20 cellular contexts compared by ENCODE assay signal in the genomic region with DNA sequence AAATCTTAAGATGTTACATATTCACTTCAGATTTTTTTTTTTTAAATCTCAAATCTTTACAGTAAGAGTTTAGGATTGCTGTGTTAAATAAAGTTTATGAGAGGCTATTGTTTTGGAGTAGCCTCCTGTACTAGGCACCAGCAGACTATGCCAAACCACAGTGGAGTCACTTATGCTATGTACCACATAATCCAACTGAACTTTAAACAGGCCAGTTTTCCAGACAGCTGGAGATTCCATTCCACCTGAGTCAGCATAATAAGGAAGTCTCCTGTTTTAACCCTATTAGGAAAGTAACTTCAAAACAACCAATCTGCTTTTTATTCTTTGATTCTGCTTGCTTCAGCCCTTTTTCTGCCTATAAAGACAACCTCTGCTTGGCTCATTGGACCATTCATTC.
A peak's percentile ranks its signal among the peaks of the same experiment; 100 is the strongest.
DNase-seq lines count a peak whose midpoint lies in the region; ATAC-seq, FAIRE-seq and TF ChIP-seq lines count a peak whose summit lies in the region.
"Had no signal": no experiment of that assay in that cellular context is flagged by ENCODE, and none has a peak within 500 bp of the region (broad histone marks: within the 10 kb centered on the region; RNA-seq: fewer than 3 reads in every experiment).

No MANE protein-coding gene starts in this region.

- H3K9me3 ChIP-seq in CD8-positive, alpha-beta T cell (ENCODE audit: low read length) = no peaks in the 10 kb centered on the region
- H3K9me3 ChIP-seq: gastroesophageal sphincter, lower lobe of right lung, prostate gland had no signal

- H3K4me1 Mint-ChIP-seq in CD8-positive, alpha-beta T cell (ENCODE audit: low read depth) = no peaks in the 10 kb centered on the region

- H3K27me3 Mint-ChIP-seq in CD8-positive, alpha-beta T cell (ENCODE audit: low read depth) = no peaks in the 10 kb centered on the region
- H3K27me3 Mint-ChIP-seq: brain had no signal

- H3K27ac ChIP-seq in CD8-positive, alpha-beta T cell (ENCODE audit: low read depth, low read length) = no peak overlapping the region
- H3K27ac ChIP-seq: gastroesophageal sphincter, lower lobe of right lung, prostate gland had no signal

- peaks cover 11% of the 10 kb centered on the region for H3K9me3 Mint-ChIP-seq in CD8-positive, alpha-beta T cell

- no peak overlapping the region for H3K4me3 ChIP-seq in CD8-positive, alpha-beta T cell (ENCODE audit: low read depth, low read length)
- H3K4me3 ChIP-seq: gastroesophageal sphincter, lower lobe of right lung, prostate gland had no signal

- intact Hi-C loops in left colon (cut with DNase I, micrococcal nuclease) = no loop called here
- intact Hi-C loops in CD8-positive, alpha-beta T cell (cut with DNase I, micrococcal nuclease) = no loop called here

- H3K4me1 ChIP-seq in CD8-positive, alpha-beta T cell (ENCODE audit: insufficient read depth, low read length) = no peaks in the 10 kb centered on the region
- H3K4me1 ChIP-seq: gastroesophageal sphincter, lower lobe of right lung, prostate gland had no signal

- TF ChIP-seq CTCF in CD8-positive, alpha-beta T cell (IDR thresholded peaks at IDR 0.05) = no peak

- no peak overlapping the region for H3K4me3 Mint-ChIP-seq in CD8-positive, alpha-beta T cell
- H3K4me3 Mint-ChIP-seq: brain, nephron had no signal

- no peaks in the 10 kb centered on the region for H3K36me3 Mint-ChIP-seq in CD8-positive, alpha-beta T cell

- ATAC-seq in left colon (peak; percentile 66), GM21723 (IDR thresholded peaks at IDR 0.05; ENCODE audit: unreplicated experiment) (no peak)
- ATAC-seq in CD8-positive, alpha-beta T cell = no peak
- ATAC-seq: activated CD4-positive, CD25-positive, alpha-beta regulatory T cell treated with anti-CD3 and anti-CD28 coated beads, Interleukin-2, amount 50 U/mL, for 24 hours; gastroesophageal sphincter; lower lobe of right lung; stimulated activated naive CD8-positive, alpha-beta T cell treated with anti-CD3 and anti-CD28 coated beads, Interleukin-15, Interleukin-2, amounts not matched to agents 100 U/mL and 50 U/mL, for 24 hours had no signal

- POLR2A ChIA-PET in CD8-positive, alpha-beta T cell (lab: Charles Lee) = no interaction called here

- no peak overlapping the region for H3K27ac Mint-ChIP-seq in CD8-positive, alpha-beta T cell
- H3K27ac Mint-ChIP-seq: brain, nephron had no signal

- CTCF ChIA-PET in CD8-positive, alpha-beta T cell (lab: Charles Lee) = no interaction called here

- no peak for FAIRE-seq in RCC 7860 (lab: Jason Lieb, UNC)

- peak; percentile 84 for DNase-seq in EH (ENCODE audit: low read depth)
- DNase-seq in RCC 7860 (ENCODE audit: low spot score) = peak; percentile 56
- peak; percentile 65 for DNase-seq in dermis blood vessel endothelial cell
- no peak for DNase-seq in left colon
- DNase-seq in CD1c-positive myeloid dendritic cell (ENCODE audit: extremely low spot score) = no peak
- DNase-seq in foreskin melanocyte = no peak
- DNase-seq in CD8-positive, alpha-beta T cell = no peak
- DNase-seq: activated gamma-delta T cell treated with Interleukin-2 at 50 U/mL for 16 hours; H7; lower lobe of right lung; NCI-H1694 treated with DMSO at 0.1 percent for 48 hours; SHP77; stimulated activated naive CD8-positive, alpha-beta T cell treated with anti-CD3 and anti-CD28 coated beads, Interleukin-15, Interleukin-2, amounts not matched to agents 100 U/mL and 50 U/mL, for 24 hours; T-helper 2 cell had no signal

- H3K36me3 ChIP-seq in CD8-positive, alpha-beta T cell (ENCODE audit: insufficient read depth, low read length) = no peaks in the 10 kb centered on the region
- H3K36me3 ChIP-seq: gastroesophageal sphincter, lower lobe of right lung, prostate gland had no signal

- H3K27me3 ChIP-seq in CD8-positive, alpha-beta T cell (ENCODE audit: insufficient read depth, low read length) = no peaks in the 10 kb centered on the region
- H3K27me3 ChIP-seq: gastroesophageal sphincter had no signal

Comparison
In these comparisons a context has a peak if more than half of its experiments do, and no peak if none do; other contexts are left out.
1. DNase-seq: peak in EH (single experiment), RCC 7860 (single experiment) and dermis blood vessel endothelial cell (single experiment); none in left colon (0 of 2), CD1c-positive myeloid dendritic cell (single experiment), foreskin melanocyte (single experiment) and CD8-positive, alpha-beta T cell (0 of 7).